8 cellular contexts compared by ENCODE assay signal in the genomic region with DNA sequence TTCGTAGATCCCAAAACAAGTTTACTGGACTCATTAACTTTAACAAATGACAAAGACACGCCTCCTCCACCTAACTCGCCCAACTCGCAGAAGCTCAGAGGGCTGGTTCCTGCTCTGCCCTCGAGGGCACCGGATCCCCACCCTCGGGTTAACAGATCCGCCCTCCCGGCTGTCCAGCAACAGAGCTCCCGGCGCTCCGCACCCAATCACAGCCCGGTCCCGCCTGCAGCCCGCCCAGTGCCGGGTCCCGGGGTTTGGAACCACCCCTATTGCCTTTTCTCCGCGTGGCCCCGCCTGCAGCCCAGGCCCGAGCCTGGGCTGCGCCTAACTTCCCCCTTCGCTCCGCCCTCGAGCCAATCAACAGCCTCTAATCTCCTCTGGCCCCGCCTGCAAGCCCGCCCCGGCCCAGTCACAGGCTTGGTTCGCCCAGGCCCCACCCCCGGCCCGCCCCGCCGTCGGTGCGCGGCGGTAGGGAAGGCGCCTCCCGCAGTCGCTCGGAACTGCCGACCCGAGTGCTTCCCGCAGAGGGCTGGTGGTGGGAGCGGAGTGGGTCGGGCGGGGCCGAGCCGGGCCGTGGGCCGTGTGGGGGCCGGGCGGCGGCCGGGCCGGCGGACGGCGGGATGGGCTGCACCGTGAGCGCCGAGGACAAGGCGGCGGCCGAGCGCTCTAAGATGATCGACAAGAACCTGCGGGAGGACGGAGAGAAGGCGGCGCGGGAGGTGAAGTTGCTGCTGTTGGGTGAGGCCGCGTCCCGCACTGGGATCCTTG. TPM values are rescaled to one million over a fixed set of nuclear protein-coding genes. Genes with fewer than 3 reads are reported as not detected.
DNase-seq lines count a peak whose midpoint lies in the region; ATAC-seq and TF ChIP-seq lines count a peak whose summit lies in the region.

GNAI2 (plus strand) TSS at position 489 of the 768 bp plus-strand sequence; CDS start at position 621, 132 bp downstream.

- H3K36me3 ChIP-seq in Panc1 (ENCODE audit: control insufficient read depth, insufficient read depth, low read length): no peaks in the 10 kb centered on the region; the same call in 1 of the 2 replicates
- no peaks in the 10 kb centered on the region for H3K36me3 ChIP-seq in mucosa of stomach (ENCODE audit: control insufficient read depth, insufficient read depth, low read length)

- H3K9ac ChIP-seq in mucosa of stomach (ENCODE audit: low read length): peak within 1 kb of the TSS; percentile 78

- ATAC-seq in GM21723 (IDR thresholded peaks at IDR 0.05; ENCODE audit: unreplicated experiment) (peak; percentile 93), Panc1 (peak; percentile 94)
- peak; percentile 90 to 92 for ATAC-seq in activated T-cell treated with anti-CD3 and anti-CD28 coated beads, Interleukin-2, amount 50 U/mL, for 4 hours

- no peaks in the 10 kb centered on the region for H3K36me3 Mint-ChIP-seq in activated T-cell treated with anti-CD3 and anti-CD28 coated beads, Interleukin-2, amount 50 U/mL, for 4 hours (ENCODE audit: insufficient read depth)

- no peak for TF ChIP-seq CTCF in Panc1 (IDR thresholded peaks at IDR 0.05)

- H3K4me3 Mint-ChIP-seq in activated T-cell treated with anti-CD3 and anti-CD28 coated beads, Interleukin-2, amount 50 U/mL, for 4 hours: peak within 1 kb of the TSS; percentile 95

- no peaks in the 10 kb centered on the region for H3K9me3 ChIP-seq in Panc1 (ENCODE audit: control insufficient read depth, insufficient read depth, low read depth, low read length)
- no peaks in the 10 kb centered on the region for H3K9me3 ChIP-seq in mucosa of stomach (ENCODE audit: control insufficient read depth, low read length)

- CTCF ChIA-PET in Panc1 (lab: Charles Lee): interaction anchor here (0.6 to 0.9 kb wide), 4 partner anchors 9 to 44 kb away, joined by 3 to 8 read pairs (median 4); no protein-coding TSS in a partner anchor

- H3K27me3 Mint-ChIP-seq in activated T-cell treated with anti-CD3 and anti-CD28 coated beads, Interleukin-2, amount 50 U/mL, for 4 hours (ENCODE audit: low read depth): no peaks in the 10 kb centered on the region

- H3K27me3 ChIP-seq in Panc1 (ENCODE audit: control insufficient read depth, insufficient read depth, low read length): no peaks in the 10 kb centered on the region
- H3K27me3 ChIP-seq in mucosa of stomach (ENCODE audit: control insufficient read depth, insufficient read depth, low read length): peaks cover 12% of the 10 kb centered on the region

- in situ Hi-C loops in Panc1 (cut with HindIII; ENCODE audit: low pct_unique_long_range_greater_than_20kb, low sequenced_read_pairs): no loop called here

- peak; percentile 78 for TF ChIP-seq POLR2A in erythroblast (IDR thresholded peaks at IDR 0.05; ENCODE audit: low read length)

- intact Hi-C loops in Panc1 (cut with micrococcal nuclease; ENCODE audit: unreplicated experiment): no loop called here

- BruUV-seq in Panc1 (replicated peaks; lab: Mats Ljungman, UMichigan): no TSS peak

- H3K4me1 ChIP-seq in Panc1 (ENCODE audit: control insufficient read depth, insufficient read depth, low read length) (peaks cover 15% of the 10 kb centered on the region), mucosa of stomach (ENCODE audit: control insufficient read depth, insufficient read depth, low read length) (peaks cover 52% of the 10 kb centered on the region)

- H3K4me1 Mint-ChIP-seq in activated T-cell treated with anti-CD3 and anti-CD28 coated beads, Interleukin-2, amount 50 U/mL, for 4 hours (ENCODE audit: low read depth): peaks cover 31% of the 10 kb centered on the region

- peak within 1 kb of the TSS; percentile 83 to 86 for H3K4me3 ChIP-seq in Panc1 (ENCODE audit: low read depth in 2 of 2, low read length in 2 of 2)
- H3K4me3 ChIP-seq in mucosa of stomach (ENCODE audit: low read length): peak within 1 kb of the TSS; percentile 87

- POLR2A ChIA-PET in Panc1 (lab: Charles Lee): interaction anchor here (0.5 to 0.7 kb wide), 2 partner anchors 45 to 83 kb away, joined by 4 to 5 read pairs; no protein-coding TSS in a partner anchor

- peak within 1 kb of the TSS; percentile 83 for H3K27ac ChIP-seq in Panc1 (ENCODE audit: low read length)

- DNase-seq in DMS53 (lab: John Stamatoyannopoulos, UW): peak; percentile 93
- peak; percentile 99 for DNase-seq in KG1 (lab: John Stamatoyannopoulos, UW)
- DNase-seq in Panc1 (ENCODE audit: low read depth, low spot score): peak; percentile 85
- peak; percentile 98 for DNase-seq in activated T-cell treated with anti-CD3 and anti-CD28 coated beads, Interleukin-2, amount 50 U/mL, for 4 hours
- peak; percentile 97 to 99 for DNase-seq in erythroblast (lab: John Stamatoyannopoulos, UW)
- peak; percentile 96 to 97 for DNase-seq in stimulated activated CD8-positive, alpha-beta memory T cell treated with anti-CD3 and anti-CD28 coated beads, Interleukin-7, amount 100 ng/mL, for 1 hour (ENCODE audit: low read depth in 2 of 2)

- H3K9me3 Mint-ChIP-seq in activated T-cell treated with anti-CD3 and anti-CD28 coated beads, Interleukin-2, amount 50 U/mL, for 4 hours: no peaks in the 10 kb centered on the region

RNA-seq across cellular contexts. Expression of gene GNAI2, which starts in this region (rescaled TPM):
- 170 TPM for total RNA-seq in Panc1 (2021; ENCODE audit: unreplicated experiment)
- 252 TPM for polyA plus RNA-seq in Panc1 (2012; ENCODE audit: insufficient read length)
- total RNA-seq in activated T-cell treated with anti-CD3 and anti-CD28 coated beads, Interleukin-2, amount 50 U/mL, for 4 hours: 100 to 1,000 TPM; 160 to 175 (median 172) TPM

Comparison
In these comparisons a context has a peak if more than half of its experiments do, and no peak if none do; other contexts are left out.
1. Peak in every context shown above with its lines: DNase-seq, ATAC-seq, H3K4me3 ChIP-seq and H3K27ac ChIP-seq.